In the genomic region with DNA sequence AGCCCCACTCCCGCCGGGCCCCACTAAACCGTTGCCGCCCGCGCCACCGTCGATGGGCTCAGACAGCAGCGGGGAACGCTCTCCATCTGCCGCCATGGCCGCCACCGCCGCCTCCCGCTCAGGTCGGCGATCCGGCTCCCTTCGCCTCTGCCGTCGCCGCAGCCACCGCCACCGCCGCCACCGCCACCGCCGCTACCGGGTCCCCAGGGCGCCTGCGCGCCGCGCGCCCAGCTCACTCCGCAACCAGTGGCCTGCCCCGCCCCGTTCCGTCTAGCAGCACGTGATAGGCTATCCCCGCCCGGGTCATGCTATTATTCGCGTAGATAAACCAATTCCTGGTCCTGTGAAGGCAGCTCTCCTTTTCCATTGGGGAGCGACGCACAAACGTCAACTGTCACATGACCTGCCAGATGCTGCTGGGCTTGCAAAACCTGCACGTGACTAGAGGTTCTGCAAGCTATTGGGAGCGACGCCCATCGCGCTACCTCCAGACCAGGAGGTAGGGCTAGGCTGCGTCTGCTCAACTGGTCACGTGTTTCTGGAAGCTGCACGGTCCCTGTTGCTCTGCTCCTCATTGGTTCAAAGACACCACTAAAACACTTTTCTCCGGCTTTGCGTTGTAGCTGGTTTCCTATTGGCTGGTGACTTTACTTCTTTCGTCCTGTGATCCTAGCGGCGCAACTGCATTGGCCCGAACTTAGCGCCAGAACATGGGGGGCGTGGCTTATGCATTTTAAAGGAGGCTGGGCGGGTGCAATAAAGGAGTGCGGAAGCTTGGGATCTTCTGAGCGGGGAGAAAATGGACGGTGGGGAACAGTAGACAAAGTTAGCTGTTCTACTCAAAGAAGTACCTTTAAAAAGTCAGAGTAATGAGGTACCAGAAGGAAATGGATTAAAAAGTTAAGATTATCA, we compare ENCODE assay signal across 1 cellular context.
TF ChIP-seq lines count a peak whose summit lies in the region.

PIP4P1 (minus strand) TSS at position 205 of the 912 bp plus-strand sequence; CDS start at position 96, 109 bp downstream.

TF ChIP-seq in HEK293, 187 proteins besides CTCF, POLR2A, EP300 and RAD21 (continued from another document and continues in another):
- no peak for TF ChIP-seq ZNF416 (tag by site-specific recombination; IDR thresholded peaks at IDR 0.05)
- peak; percentile 70; the same call in 1 of the 2 replicates for TF ChIP-seq SCRT1 (tag by site-specific recombination; IDR thresholded peaks at IDR 0.05; ENCODE audit: borderline replicate concordance)
- TF ChIP-seq ZNF23 (tag by site-specific recombination; IDR thresholded peaks at IDR 0.05; ENCODE audit: borderline replicate concordance): no peak
- no peak for TF ChIP-seq ZNF423 (tag by site-specific recombination; IDR thresholded peaks at IDR 0.05)
- no peak for TF ChIP-seq ZNF202 (tag by site-specific recombination; IDR thresholded peaks at IDR 0.05; ENCODE audit: borderline replicate concordance)
- no peak for TF ChIP-seq RBAK (tag by site-specific recombination; IDR thresholded peaks at IDR 0.05)
- peak; percentile 33; the same call in 1 of the 2 replicates for TF ChIP-seq KLF16 (tag by site-specific recombination; IDR thresholded peaks at IDR 0.05)
- TF ChIP-seq OSR2 (tag by site-specific recombination; IDR thresholded peaks at IDR 0.05): peak; percentile 44
- peak; percentile 98 for TF ChIP-seq SCRT2 (tag by site-specific recombination; IDR thresholded peaks at IDR 0.05)
- no peak for TF ChIP-seq ZNF654 (tag by site-specific recombination; IDR thresholded peaks at IDR 0.05; ENCODE audit: low read depth)
- peak; percentile 94 for TF ChIP-seq SP2 (tag by site-specific recombination; IDR thresholded peaks at IDR 0.05)
- TF ChIP-seq MYNN (tag by site-specific recombination; IDR thresholded peaks at IDR 0.05; ENCODE audit: borderline replicate concordance): no peak
- TF ChIP-seq ZNF629 (tag by site-specific recombination; IDR thresholded peaks at IDR 0.05): peak; percentile 80
- peak; percentile 99 for TF ChIP-seq ZSCAN16 (tag by site-specific recombination; IDR thresholded peaks at IDR 0.05)
- TF ChIP-seq ZNF37A (tag by site-specific recombination; IDR thresholded peaks at IDR 0.05): no peak
- TF ChIP-seq WT1 (tag by site-specific recombination; IDR thresholded peaks at IDR 0.05): no peak
- no peak for TF ChIP-seq ZSCAN5A (tag by site-specific recombination; IDR thresholded peaks at IDR 0.05)
- no peak for TF ChIP-seq ZNF19 (tag by site-specific recombination; IDR thresholded peaks at IDR 0.05; ENCODE audit: low read depth)
- no peak for TF ChIP-seq ZNF645 (tag by site-specific recombination; IDR thresholded peaks at IDR 0.05)
- TF ChIP-seq ZBTB48 (tag by site-specific recombination; IDR thresholded peaks at IDR 0.05): no peak
- TF ChIP-seq MEIS1 (CRISPR knock-in tag; IDR thresholded peaks at IDR 0.05; ENCODE audit: borderline replicate concordance): no peak
- TF ChIP-seq PRDM10 (tag by site-specific recombination; IDR thresholded peaks at IDR 0.05): peak; percentile 66
- TF ChIP-seq ZNF239 (tag by site-specific recombination; IDR thresholded peaks at IDR 0.05): no peak
- TF ChIP-seq ZNF366 (tag by site-specific recombination; conservative IDR thresholded peaks at IDR 0.05): peak; percentile 92
- TF ChIP-seq ZSCAN23 (tag by site-specific recombination; IDR thresholded peaks at IDR 0.05): no peak
- no peak for TF ChIP-seq ZNF140 (tag by site-specific recombination; IDR thresholded peaks at IDR 0.05)
- TF ChIP-seq ZNF707 (tag by site-specific recombination; IDR thresholded peaks at IDR 0.05): no peak
- no peak for TF ChIP-seq HOXA7 (CRISPR knock-in tag; IDR thresholded peaks at IDR 0.05; ENCODE audit: borderline replicate concordance)
- no peak for TF ChIP-seq ZNF510 (tag by site-specific recombination; IDR thresholded peaks at IDR 0.05; ENCODE audit: insufficient replicate concordance)
- TF ChIP-seq ZNF521 (tag by site-specific recombination; IDR thresholded peaks at IDR 0.05): no peak
- TF ChIP-seq, protein P1, sequence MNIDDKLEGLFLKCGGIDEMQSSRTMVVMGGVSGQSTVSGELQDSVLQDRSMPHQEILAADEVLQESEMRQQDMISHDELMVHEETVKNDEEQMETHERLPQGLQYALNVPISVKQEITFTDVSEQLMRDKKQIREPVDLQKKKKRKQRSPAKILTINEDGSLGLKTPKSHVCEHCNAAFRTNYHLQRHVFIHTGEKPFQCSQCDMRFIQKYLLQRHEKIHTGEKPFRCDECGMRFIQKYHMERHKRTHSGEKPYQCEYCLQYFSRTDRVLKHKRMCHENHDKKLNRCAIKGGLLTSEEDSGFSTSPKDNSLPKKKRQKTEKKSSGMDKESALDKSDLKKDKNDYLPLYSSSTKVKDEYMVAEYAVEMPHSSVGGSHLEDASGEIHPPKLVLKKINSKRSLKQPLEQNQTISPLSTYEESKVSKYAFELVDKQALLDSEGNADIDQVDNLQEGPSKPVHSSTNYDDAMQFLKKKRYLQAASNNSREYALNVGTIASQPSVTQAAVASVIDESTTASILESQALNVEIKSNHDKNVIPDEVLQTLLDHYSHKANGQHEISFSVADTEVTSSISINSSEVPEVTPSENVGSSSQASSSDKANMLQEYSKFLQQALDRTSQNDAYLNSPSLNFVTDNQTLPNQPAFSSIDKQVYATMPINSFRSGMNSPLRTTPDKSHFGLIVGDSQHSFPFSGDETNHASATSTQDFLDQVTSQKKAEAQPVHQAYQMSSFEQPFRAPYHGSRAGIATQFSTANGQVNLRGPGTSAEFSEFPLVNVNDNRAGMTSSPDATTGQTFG (tag by site-specific recombination; IDR thresholded peaks at IDR 0.05; ENCODE audit: borderline replicate concordance): no peak
- no peak for TF ChIP-seq ZNF558 (tag by site-specific recombination; IDR thresholded peaks at IDR 0.05)
- no peak for TF ChIP-seq ZNF529 (tag by site-specific recombination; IDR thresholded peaks at IDR 0.05; ENCODE audit: insufficient replicate concordance)
- peak; percentile 32 for TF ChIP-seq ZNF561 (tag by site-specific recombination; IDR thresholded peaks at IDR 0.05; ENCODE audit: borderline replicate concordance)
- TF ChIP-seq ZNF596 (tag by site-specific recombination; IDR thresholded peaks at IDR 0.05): no peak
- TF ChIP-seq ZNF391 (tag by site-specific recombination; IDR thresholded peaks at IDR 0.05; ENCODE audit: borderline replicate concordance, low read depth): no peak
- no peak for TF ChIP-seq PATZ1 (tag by site-specific recombination; IDR thresholded peaks at IDR 0.05)
- TF ChIP-seq ZNF660 (tag by site-specific recombination; IDR thresholded peaks at IDR 0.05): peak; percentile 37; the same call in 1 of the 2 replicates
- TF ChIP-seq, protein P2, sequence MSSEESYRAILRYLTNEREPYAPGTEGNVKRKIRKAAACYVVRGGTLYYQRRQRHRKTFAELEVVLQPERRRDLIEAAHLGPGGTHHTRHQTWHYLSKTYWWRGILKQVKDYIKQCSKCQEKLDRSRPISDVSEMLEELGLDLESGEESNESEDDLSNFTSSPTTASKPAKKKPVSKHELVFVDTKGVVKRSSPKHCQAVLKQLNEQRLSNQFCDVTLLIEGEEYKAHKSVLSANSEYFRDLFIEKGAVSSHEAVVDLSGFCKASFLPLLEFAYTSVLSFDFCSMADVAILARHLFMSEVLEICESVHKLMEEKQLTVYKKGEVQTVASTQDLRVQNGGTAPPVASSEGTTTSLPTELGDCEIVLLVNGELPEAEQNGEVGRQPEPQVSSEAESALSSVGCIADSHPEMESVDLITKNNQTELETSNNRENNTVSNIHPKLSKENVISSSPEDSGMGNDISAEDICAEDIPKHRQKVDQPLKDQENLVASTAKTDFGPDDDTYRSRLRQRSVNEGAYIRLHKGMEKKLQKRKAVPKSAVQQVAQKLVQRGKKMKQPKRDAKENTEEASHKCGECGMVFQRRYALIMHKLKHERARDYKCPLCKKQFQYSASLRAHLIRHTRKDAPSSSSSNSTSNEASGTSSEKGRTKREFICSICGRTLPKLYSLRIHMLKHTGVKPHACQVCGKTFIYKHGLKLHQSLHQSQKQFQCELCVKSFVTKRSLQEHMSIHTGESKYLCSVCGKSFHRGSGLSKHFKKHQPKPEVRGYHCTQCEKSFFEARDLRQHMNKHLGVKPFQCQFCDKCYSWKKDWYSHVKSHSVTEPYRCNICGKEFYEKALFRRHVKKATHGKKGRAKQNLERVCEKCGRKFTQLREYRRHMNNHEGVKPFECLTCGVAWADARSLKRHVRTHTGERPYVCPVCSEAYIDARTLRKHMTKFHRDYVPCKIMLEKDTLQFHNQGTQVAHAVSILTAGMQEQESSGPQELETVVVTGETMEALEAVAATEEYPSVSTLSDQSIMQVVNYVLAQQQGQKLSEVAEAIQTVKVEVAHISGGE (tag by site-specific recombination; conservative IDR thresholded peaks at IDR 0.05; ENCODE audit: low read depth): no peak
- TF ChIP-seq ZFP69B (tag by site-specific recombination; IDR thresholded peaks at IDR 0.05): peak; percentile 52; the same call in 1 of the 2 replicates
- peak; percentile 78; the same call in 1 of the 2 replicates for TF ChIP-seq ZNF24 (tag by site-specific recombination; IDR thresholded peaks at IDR 0.05)
- TF ChIP-seq ZNF548 (tag by site-specific recombination; IDR thresholded peaks at IDR 0.05): no peak
- TF ChIP-seq ZBTB20 (tag by site-specific recombination; IDR thresholded peaks at IDR 0.05): no peak; the same call in 1 of the 2 replicates
- no peak for TF ChIP-seq ZNF362 (tag by site-specific recombination; IDR thresholded peaks at IDR 0.05)
- TF ChIP-seq YY1 (tag by site-specific recombination; IDR thresholded peaks at IDR 0.05): no peak
